Comparison of ENCODE assay signal across 13 cellular contexts in genomic region chr2:28684142-28684858, GRCh38.
A peak's percentile ranks its signal among the peaks of the same experiment; 100 is the strongest.
DNase-seq lines count a peak whose midpoint lies in the region; ATAC-seq and TF ChIP-seq lines count a peak whose summit lies in the region.
"Had no signal": no experiment of that assay in that cellular context is flagged by ENCODE, and none has a peak within 500 bp of the region (broad histone marks: within the 10 kb centered on the region; RNA-seq: fewer than 3 reads in every experiment).

No MANE protein-coding gene starts in this region.

- no peaks in the 10 kb centered on the region for H3K27me3 ChIP-seq in skeletal muscle tissue (ENCODE audit: control insufficient read depth in 3 of 3, insufficient read depth in 3 of 3, low read length in 3 of 3)
- H3K27me3 ChIP-seq: left lung, ovary had no signal

- H3K4me1 ChIP-seq in skeletal muscle tissue (ENCODE audit: control insufficient read depth in 3 of 3, insufficient read depth in 3 of 3, low read length in 3 of 3) = peaks cover 22 to 51% (median 30%) of the 10 kb centered on the region in 3 donors

- no peak overlapping the region for H3K4me3 Mint-ChIP-seq in T-helper 1 cell treated with Interleukin-12 subunit alpha and Interleukin-12 subunit beta and Interleukin-4 antibody, amounts not matched to agents 30 μg/mL and 1 μg/mL, for 36 hours
- H3K4me3 Mint-ChIP-seq in endothelial cell (ENCODE audit: unreplicated experiment) = no peak overlapping the region
- H3K4me3 Mint-ChIP-seq: activated CD4-positive, alpha-beta memory T cell treated with anti-CD3 and anti-CD28 coated beads for 36 hours had no signal

- H3K9ac ChIP-seq in skeletal muscle tissue (ENCODE audit: low read depth in 1 of 3, low read length in 3 of 3) = peak overlapping the region; percentile 15 to 74 (median 18)

- H3K27ac Mint-ChIP-seq in T-helper 1 cell treated with Interleukin-12 subunit alpha and Interleukin-12 subunit beta and Interleukin-4 antibody, amounts not matched to agents 30 μg/mL and 1 μg/mL, for 36 hours = peak overlapping the region; percentile 33
- peak overlapping the region; percentile 3 for H3K27ac Mint-ChIP-seq in endothelial cell (ENCODE audit: unreplicated experiment)
- H3K27ac Mint-ChIP-seq: activated CD4-positive, alpha-beta memory T cell treated with anti-CD3 and anti-CD28 coated beads for 36 hours had no signal

- H3K4me1 Mint-ChIP-seq in T-helper 1 cell treated with Interleukin-12 subunit alpha and Interleukin-12 subunit beta and Interleukin-4 antibody, amounts not matched to agents 30 μg/mL and 1 μg/mL, for 36 hours (ENCODE audit: low read depth) = peaks cover 34% of the 10 kb centered on the region
- no peaks in the 10 kb centered on the region for H3K4me1 Mint-ChIP-seq in endothelial cell (ENCODE audit: unreplicated experiment)

- no peak for ATAC-seq in GM18858 (IDR thresholded peaks at IDR 0.05; ENCODE audit: unreplicated experiment)
- no peak for ATAC-seq in HG02973 (IDR thresholded peaks at IDR 0.05; ENCODE audit: unreplicated experiment)

- no peak for DNase-seq in T-helper 1 cell
- DNase-seq in NCI-H524 treated with DMSO at 0.1 percent for 48 hours (lab: John Stamatoyannopoulos, UW) = peak; percentile 40
- no peak for DNase-seq in endothelial cell (ENCODE audit: low spot score)
- no peak for DNase-seq in activated T-cell treated with anti-CD3 and anti-CD28 coated beads for 4 hours
- DNase-seq: activated CD4-positive, alpha-beta memory T cell treated with anti-CD3 and anti-CD28 coated beads for 36 hours; left lung; ovary; stimulated activated CD4-positive, alpha-beta T cell treated with anti-CD3 and anti-CD28 coated beads, Interleukin-4, amount 100 ng/mL, for 24 hours had no signal

- no peaks in the 10 kb centered on the region for H3K36me3 ChIP-seq in skeletal muscle tissue (ENCODE audit: control insufficient read depth in 3 of 3, insufficient read depth in 3 of 3, low read length in 3 of 3)
- H3K36me3 ChIP-seq: left lung, ovary had no signal

- H3K4me3 ChIP-seq in skeletal muscle tissue (ENCODE audit: low read length in 3 of 3) = peak overlapping the region in 1 of 3 donors; percentile 37
- H3K4me3 ChIP-seq: A549, left lung, ovary had no signal

- H3K27me3 Mint-ChIP-seq in T-helper 1 cell treated with Interleukin-12 subunit alpha and Interleukin-12 subunit beta and Interleukin-4 antibody, amounts not matched to agents 30 μg/mL and 1 μg/mL, for 36 hours (ENCODE audit: low read depth) = no peaks in the 10 kb centered on the region
- H3K27me3 Mint-ChIP-seq in endothelial cell (ENCODE audit: unreplicated experiment) = peaks cover 6% of the 10 kb centered on the region
- H3K27me3 Mint-ChIP-seq: activated CD4-positive, alpha-beta memory T cell treated with anti-CD3 and anti-CD28 coated beads for 36 hours had no signal

- peaks cover 5% of the 10 kb centered on the region for H3K36me3 Mint-ChIP-seq in T-helper 1 cell treated with Interleukin-12 subunit alpha and Interleukin-12 subunit beta and Interleukin-4 antibody, amounts not matched to agents 30 μg/mL and 1 μg/mL, for 36 hours (ENCODE audit: low read depth)
- peaks cover 4% of the 10 kb centered on the region for H3K36me3 Mint-ChIP-seq in endothelial cell (ENCODE audit: low read depth, unreplicated experiment)
- H3K36me3 Mint-ChIP-seq: activated CD4-positive, alpha-beta memory T cell treated with anti-CD3 and anti-CD28 coated beads for 36 hours had no signal

- H3K27ac ChIP-seq in skeletal muscle tissue (ENCODE audit: low read depth, low read length) = peak overlapping the region; percentile 80
- H3K27ac ChIP-seq: left lung, ovary had no signal

- H3K9me3 Mint-ChIP-seq in T-helper 1 cell treated with Interleukin-12 subunit alpha and Interleukin-12 subunit beta and Interleukin-4 antibody, amounts not matched to agents 30 μg/mL and 1 μg/mL, for 36 hours = no peaks in the 10 kb centered on the region
- H3K9me3 Mint-ChIP-seq in endothelial cell (ENCODE audit: unreplicated experiment) = no peaks in the 10 kb centered on the region
- H3K9me3 Mint-ChIP-seq: activated CD4-positive, alpha-beta memory T cell treated with anti-CD3 and anti-CD28 coated beads for 36 hours had no signal

- H3K9me3 ChIP-seq in skeletal muscle tissue (ENCODE audit: control insufficient read depth in 3 of 3, low read length in 3 of 3) = no peaks in the 10 kb centered on the region
- H3K9me3 ChIP-seq: A549, left lung, ovary had no signal

- TF ChIP-seq CTCF in endothelial cell (IDR thresholded peaks at IDR 0.05; ENCODE audit: unreplicated experiment) = no peak
